ENCODE assay signal across 1 cellular context in the genomic region with DNA sequence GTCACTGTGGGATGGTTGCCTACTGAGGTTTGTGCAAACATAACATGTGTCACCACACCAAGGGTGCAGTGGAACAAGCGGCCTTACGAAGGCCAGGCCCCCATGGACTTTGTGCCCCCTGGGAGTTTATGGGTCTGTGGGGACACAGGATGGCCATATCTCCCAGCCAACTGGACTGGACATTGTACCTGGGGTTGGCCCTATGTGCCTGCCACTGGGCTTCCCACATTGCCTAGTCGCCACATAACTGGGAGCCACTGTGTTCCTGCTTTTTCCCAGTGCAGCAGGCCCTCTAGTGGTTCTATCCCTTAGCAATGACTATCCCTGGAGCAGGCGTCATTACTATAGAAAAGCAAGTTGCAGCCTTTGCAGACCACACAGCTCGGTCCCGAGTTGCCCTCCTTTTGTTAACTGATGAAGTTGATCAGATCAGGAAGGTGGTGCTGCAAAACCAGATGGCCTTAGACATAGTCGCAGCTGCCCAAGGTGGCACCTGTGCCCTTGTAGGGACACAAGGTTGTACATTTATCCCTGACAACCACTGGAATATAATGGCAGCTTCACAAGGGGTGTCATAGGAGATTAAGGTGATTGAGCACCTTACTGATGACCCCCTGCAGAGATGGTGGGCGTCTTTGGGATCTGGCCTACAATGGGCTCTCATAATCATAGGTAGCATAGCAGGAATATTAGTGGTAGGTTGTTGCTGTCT.
TF ChIP-seq lines count a peak whose summit lies in the region.

No MANE protein-coding gene starts in this region.

TF ChIP-seq in GM12878, 131 proteins besides CTCF, POLR2A, EP300 and RAD21:
- TF ChIP-seq TAF1 (IDR thresholded peaks at IDR 0.05; ENCODE audit: borderline replicate concordance, low read depth, low read length): no peak
- TF ChIP-seq SMC3 (IDR thresholded peaks at IDR 0.05; ENCODE audit: borderline replicate concordance, low read length): peak; percentile 44; the same call in 1 of the 2 replicates
- TF ChIP-seq SREBF2 (IDR thresholded peaks at IDR 0.05; ENCODE audit: low read length): no peak
TF ChIP-seq in GM12878: peak in this region for 1.
